In the genomic region with DNA sequence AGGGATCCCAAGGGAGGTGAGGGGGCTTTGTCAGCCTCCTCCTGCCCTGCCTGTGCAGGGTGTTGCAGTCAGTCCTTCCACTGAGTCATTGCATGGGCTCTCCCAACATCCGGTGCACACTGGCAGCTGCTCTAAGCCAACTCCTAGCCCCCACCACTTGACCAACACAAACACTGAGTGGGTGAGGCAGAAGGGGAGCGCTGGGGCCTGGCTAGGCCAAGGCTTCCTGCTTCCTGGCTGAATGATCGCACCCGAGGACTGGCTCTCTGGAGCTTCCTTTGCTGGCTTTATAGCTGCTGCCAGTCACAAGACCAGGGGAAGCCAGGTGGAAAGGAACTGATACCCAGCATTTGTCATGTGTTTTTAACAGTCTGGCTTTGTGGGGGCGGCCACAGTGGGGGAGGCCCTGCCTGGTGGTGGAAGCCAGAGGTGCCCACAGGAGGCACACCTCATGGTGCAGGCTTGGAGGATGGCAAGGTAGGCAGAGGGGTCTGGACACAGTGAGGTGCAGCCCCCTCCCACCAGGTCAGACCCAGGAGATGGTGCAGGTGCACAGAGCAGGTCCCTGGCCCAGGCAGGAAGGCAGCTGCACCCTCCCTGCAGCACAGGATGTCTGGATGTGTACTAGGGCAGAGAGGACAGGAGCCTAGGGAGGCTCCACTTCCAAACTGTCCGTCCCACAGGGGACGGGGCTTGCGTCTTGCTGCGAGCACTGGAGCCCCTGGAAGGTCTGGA, we compare ENCODE assay signal across 1 cellular context.
TF ChIP-seq lines count a peak whose summit lies in the region.

No MANE protein-coding gene starts in this region.

TF ChIP-seq in liver, 16 proteins besides CTCF, POLR2A, EP300 and RAD21 (continued from another document):
- TF ChIP-seq, protein P1, sequence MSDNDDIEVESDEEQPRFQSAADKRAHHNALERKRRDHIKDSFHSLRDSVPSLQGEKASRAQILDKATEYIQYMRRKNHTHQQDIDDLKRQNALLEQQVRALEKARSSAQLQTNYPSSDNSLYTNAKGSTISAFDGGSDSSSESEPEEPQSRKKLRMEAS (IDR thresholded peaks at IDR 0.05): no peak
- TF ChIP-seq EGR1 (IDR thresholded peaks at IDR 0.05; ENCODE audit: low read depth in 2 of 2) (no peak), HNF4A (conservative IDR thresholded peaks at IDR 0.05) (no peak), YY1 (IDR thresholded peaks at IDR 0.05) (no peak), FOXA2 (IDR thresholded peaks at IDR 0.05) (no peak), JUND (IDR thresholded peaks at IDR 0.05) (peak in 1 of 2 donors; percentile 21)
